Comparison of ENCODE assay signal across 24 cellular contexts in the genomic region with DNA sequence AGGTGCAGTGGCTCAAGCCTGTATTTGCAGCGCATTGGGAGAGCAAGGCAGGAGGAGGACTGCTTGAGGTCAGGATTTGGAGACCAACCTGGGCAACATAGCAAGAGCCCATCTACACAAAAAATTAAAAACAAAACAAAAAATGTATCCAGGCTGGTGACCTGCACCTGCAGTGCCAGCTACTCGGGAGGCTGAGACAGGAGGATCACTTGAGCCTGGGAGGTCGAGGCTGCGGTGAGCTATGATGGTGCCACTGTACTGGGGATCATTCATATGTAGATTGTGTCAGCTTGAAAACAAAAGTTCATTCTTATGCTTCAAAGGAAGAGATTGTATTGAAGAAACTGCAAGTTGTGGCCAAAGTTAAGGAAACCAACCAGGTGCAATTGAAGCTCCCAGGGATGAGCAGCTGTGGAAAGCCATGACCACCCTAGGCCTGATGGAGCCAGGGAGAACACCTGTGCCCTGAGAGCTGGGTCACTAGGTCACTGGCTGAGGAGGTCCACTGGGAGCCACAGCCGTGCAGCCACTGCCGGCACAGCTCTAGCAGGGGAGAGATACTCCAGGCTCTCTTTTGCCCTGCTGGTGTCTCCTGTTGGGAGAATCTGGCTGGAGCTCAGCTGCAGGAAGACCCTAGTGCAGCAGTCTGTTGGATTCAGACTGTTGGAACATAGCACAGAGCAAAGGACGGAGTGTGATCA.
"Had no signal": no experiment of that assay in that cellular context is flagged by ENCODE, and none has a peak within 500 bp of the region (broad histone marks: within the 10 kb centered on the region; RNA-seq: fewer than 3 reads in every experiment).

No MANE protein-coding gene starts in this region.

- H3K4me3 ChIP-seq: esophagus squamous epithelium, gastroesophageal sphincter, lower lobe of right lung, prostate gland, spleen, testis, tibial nerve, upper lobe of right lung, vagina had no signal

- H3K9ac ChIP-seq: parathyroid adenoma had no signal

- H3K4me1 Mint-ChIP-seq: natural killer cell; stimulated activated naive CD8-positive, alpha-beta T cell treated with anti-CD3 and anti-CD28 coated beads, Interleukin-15, amount 100 ng/mL, for 72 hours had no signal

- H3K4me1 ChIP-seq: esophagus squamous epithelium, lower lobe of right lung, parathyroid adenoma, prostate gland, spleen, tibial nerve, upper lobe of right lung, vagina had no signal

- H3K27ac ChIP-seq: esophagus squamous epithelium, gastroesophageal sphincter, lower lobe of right lung, parathyroid adenoma, prostate gland, spleen, testis, tibial nerve, upper lobe of right lung, vagina had no signal

- ATAC-seq: gastroesophageal sphincter; lower lobe of right lung; natural killer cell; sciatic nerve; stimulated activated naive B cell treated with anti-CD40 and anti-IgM and Interleukin-4, amounts not matched to agents 10 μg/mL and 1 μg/mL and 100 μg/mL, for 72 hours; stimulated activated naive CD8-positive, alpha-beta T cell treated with anti-CD3 and anti-CD28 coated beads, Interleukin-15, amount 100 ng/mL, for 72 hours; upper lobe of right lung had no signal

- H3K27me3 Mint-ChIP-seq: memory B cell; stimulated activated naive B cell treated with anti-CD40 and anti-IgM and Interleukin-4, amounts not matched to agents 10 μg/mL and 1 μg/mL and 100 μg/mL, for 72 hours had no signal

- H3K27me3 ChIP-seq: esophagus squamous epithelium, gastroesophageal sphincter, spleen, testis, tibial nerve, upper lobe of right lung, vagina had no signal

- H3K4me3 Mint-ChIP-seq: memory B cell; mesothelial cell of epicardium; natural killer cell; neural crest cell; stimulated activated naive B cell treated with anti-CD40 and anti-IgM and Interleukin-4, amounts not matched to agents 10 μg/mL and 1 μg/mL and 100 μg/mL, for 72 hours; stimulated activated naive CD8-positive, alpha-beta T cell treated with anti-CD3 and anti-CD28 coated beads, Interleukin-15, amount 100 ng/mL, for 72 hours had no signal

- H3K9me3 Mint-ChIP-seq: memory B cell; mesothelial cell of epicardium; natural killer cell; neural crest cell; stimulated activated naive B cell treated with anti-CD40 and anti-IgM and Interleukin-4, amounts not matched to agents 10 μg/mL and 1 μg/mL and 100 μg/mL, for 72 hours; stimulated activated naive CD8-positive, alpha-beta T cell treated with anti-CD3 and anti-CD28 coated beads, Interleukin-15, amount 100 ng/mL, for 72 hours had no signal

- H3K9me3 ChIP-seq: esophagus squamous epithelium, gastroesophageal sphincter, lower lobe of right lung, prostate gland, spleen, testis, tibial nerve, upper lobe of right lung, vagina had no signal

- H3K36me3 Mint-ChIP-seq: memory B cell, mesothelial cell of epicardium, natural killer cell had no signal

- H3K79me2 ChIP-seq: parathyroid adenoma had no signal

- H3K36me3 ChIP-seq: esophagus squamous epithelium, gastroesophageal sphincter, lower lobe of right lung, prostate gland, spleen, tibial nerve, upper lobe of right lung, vagina had no signal

- DNase-seq: esophagus squamous epithelium; foreskin fibroblast; kidney glomerular epithelial cell; lower lobe of right lung; natural killer cell; occipital lobe; retina; spleen; stimulated activated CD4-positive, alpha-beta T cell treated with anti-CD3 and anti-CD28 coated beads, Interleukin-2, amount 100 ng/mL, for 24 hours; stimulated activated CD4-positive, alpha-beta T cell treated with anti-CD3 and anti-CD28 coated beads, Interleukin-4, amount 100 ng/mL, for 4 hours; stimulated activated naive B cell treated with anti-CD40 and anti-IgM and Interleukin-4, amounts not matched to agents 10 μg/mL and 1 μg/mL and 100 μg/mL, for 72 hours; stimulated activated naive CD8-positive, alpha-beta T cell treated with anti-CD3 and anti-CD28 coated beads, Interleukin-15, amount 100 ng/mL, for 72 hours; testis; upper lobe of right lung had no signal

- FAIRE-seq: islet of Langerhans had no signal

- H2AFZ ChIP-seq: parathyroid adenoma had no signal

- H3K27ac Mint-ChIP-seq: memory B cell; mesothelial cell of epicardium; natural killer cell; stimulated activated naive B cell treated with anti-CD40 and anti-IgM and Interleukin-4, amounts not matched to agents 10 μg/mL and 1 μg/mL and 100 μg/mL, for 72 hours had no signal
